Comparison of ENCODE assay signal across 20 cellular contexts in the genomic region with DNA sequence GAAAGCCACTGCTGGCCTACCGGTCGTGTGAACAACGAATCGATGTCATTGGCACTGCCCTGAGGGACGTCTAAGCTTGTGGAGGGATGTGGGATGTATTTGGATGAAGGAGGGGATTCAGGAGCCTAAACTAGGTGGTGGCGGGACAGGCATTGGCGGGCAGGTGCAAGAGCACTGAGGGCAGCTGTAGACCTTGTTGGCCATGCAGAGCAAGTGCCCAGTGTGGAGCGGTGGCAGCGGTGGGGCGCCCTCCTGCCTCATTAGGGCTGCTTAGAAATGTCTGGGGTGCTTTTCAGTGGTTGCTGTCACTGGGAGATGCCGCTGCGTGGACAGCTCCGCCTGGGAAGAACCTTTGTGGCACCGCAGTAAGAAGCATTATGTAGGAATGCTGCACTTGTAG.
DNase-seq lines count a peak whose midpoint lies in the region; ATAC-seq and TF ChIP-seq lines count a peak whose summit lies in the region.
"Had no signal": no experiment of that assay in that cellular context is flagged by ENCODE, and none has a peak within 500 bp of the region (broad histone marks: within the 10 kb centered on the region; RNA-seq: fewer than 3 reads in every experiment).

No MANE protein-coding gene starts in this region.

- CTCF ChIA-PET in WTC11 (lab: Charles Lee) = no interaction called here

- ATAC-seq in CD4-positive, CD25-positive, alpha-beta regulatory T cell (ENCODE audit: low read depth in 2 of 2) = no peak
- ATAC-seq in WTC11 = no peak
- ATAC-seq in sciatic nerve = no peak
- ATAC-seq in HG03432 (IDR thresholded peaks at IDR 0.05; ENCODE audit: unreplicated experiment) = no peak
- ATAC-seq: GM23338, HCT116, HepG2 had no signal

- no peak for DNase-seq in CD4-positive, CD25-positive, alpha-beta regulatory T cell
- DNase-seq in WTC11 (ENCODE audit: low spot score) = no peak
- no peak for DNase-seq in neural crest cell (ENCODE audit: low read depth, low spot score)
- DNase-seq in sciatic nerve (ENCODE audit: low spot score) = peak; percentile 47
- DNase-seq in superior temporal gyrus (ENCODE audit: extremely low spot score) = no peak
- DNase-seq in endothelial cell (ENCODE audit: low spot score) = no peak
- DNase-seq: CD8-positive, alpha-beta memory T cell; COR-L47; DMS 273 treated with DMSO at 0.1 percent for 48 hours; DMS53; DND-41; EL; HFFc6 had no signal

- H3K27ac ChIP-seq in CD4-positive, CD25-positive, alpha-beta regulatory T cell (ENCODE audit: insufficient read depth, low read length, poor library complexity, severe bottlenecking) = no peak overlapping the region
- H3K27ac ChIP-seq: BLaER1 treated with 17β-estradiol and CSF1 and Interleukin-3, amounts not matched to agents 10 nM and 100 nM had no signal

- intact Hi-C loops in sciatic nerve (cut with DNase I) = no loop called here

- peaks cover 3 to 12% (median 6%) of the 10 kb centered on the region in 4 donors for H3K4me1 Mint-ChIP-seq in CD4-positive, CD25-positive, alpha-beta regulatory T cell
- H3K4me1 Mint-ChIP-seq in WTC11 = peaks cover 6% of the 10 kb centered on the region
- no peaks in the 10 kb centered on the region for H3K4me1 Mint-ChIP-seq in neural crest cell
- peaks cover 4% of the 10 kb centered on the region for H3K4me1 Mint-ChIP-seq in endothelial cell (ENCODE audit: unreplicated experiment)

- POLR2A ChIA-PET in WTC11 (lab: Charles Lee) = no interaction called here

- H3K36me3 Mint-ChIP-seq in CD4-positive, CD25-positive, alpha-beta regulatory T cell = peaks cover 39% of the 10 kb centered on the region
- H3K36me3 Mint-ChIP-seq in WTC11 (no peaks in the 10 kb centered on the region), neural crest cell (ENCODE audit: low read depth) (peaks cover 14% of the 10 kb centered on the region), endothelial cell (ENCODE audit: low read depth, unreplicated experiment) (peaks cover 14% of the 10 kb centered on the region)

- H3K27me3 Mint-ChIP-seq in CD4-positive, CD25-positive, alpha-beta regulatory T cell = no peaks in the 10 kb centered on the region
- H3K27me3 Mint-ChIP-seq in WTC11 (ENCODE audit: low read depth) (no peaks in the 10 kb centered on the region), neural crest cell (ENCODE audit: low read depth) (no peaks in the 10 kb centered on the region), endothelial cell (ENCODE audit: unreplicated experiment) (peaks cover 10% of the 10 kb centered on the region)
- H3K27me3 Mint-ChIP-seq: B cell; CD8-positive, alpha-beta memory T cell; IgD-negative memory B cell had no signal

- TF ChIP-seq CTCF in WTC11 (IDR thresholded peaks at IDR 0.05) (no peak), neural crest cell (conservative IDR thresholded peaks at IDR 0.05) (no peak), endothelial cell (IDR thresholded peaks at IDR 0.05; ENCODE audit: unreplicated experiment) (no peak)

- H3K36me3 ChIP-seq in CD4-positive, CD25-positive, alpha-beta regulatory T cell (ENCODE audit: control insufficient read depth, insufficient read depth, low read length) = peaks cover 17% of the 10 kb centered on the region

- no peak overlapping the region for H3K4me3 Mint-ChIP-seq in CD4-positive, CD25-positive, alpha-beta regulatory T cell
- H3K4me3 Mint-ChIP-seq in WTC11 (no peak overlapping the region), neural crest cell (no peak overlapping the region), endothelial cell (ENCODE audit: unreplicated experiment) (no peak overlapping the region)
- H3K4me3 Mint-ChIP-seq: B cell; CD8-positive, alpha-beta memory T cell; GM23338; HFFc6; IgD-negative memory B cell had no signal

- H3K9me3 Mint-ChIP-seq in CD4-positive, CD25-positive, alpha-beta regulatory T cell = no peaks in the 10 kb centered on the region
- no peaks in the 10 kb centered on the region for H3K9me3 Mint-ChIP-seq in WTC11
- peaks cover 3% of the 10 kb centered on the region for H3K9me3 Mint-ChIP-seq in neural crest cell
- no peaks in the 10 kb centered on the region for H3K9me3 Mint-ChIP-seq in endothelial cell (ENCODE audit: unreplicated experiment)
- H3K9me3 Mint-ChIP-seq: CD8-positive, alpha-beta memory T cell; GM23338; HFFc6; IgD-negative memory B cell had no signal

- H3K4me1 ChIP-seq in CD4-positive, CD25-positive, alpha-beta regulatory T cell (ENCODE audit: control insufficient read depth, insufficient read depth, low read length, poor library complexity, severe bottlenecking) = no peaks in the 10 kb centered on the region

- H3K27me3 ChIP-seq in CD4-positive, CD25-positive, alpha-beta regulatory T cell (ENCODE audit: control insufficient read depth, insufficient read depth, low read length) = no peaks in the 10 kb centered on the region
- H3K27me3 ChIP-seq: BLaER1 treated with 17β-estradiol and CSF1 and Interleukin-3, amounts not matched to agents 10 nM and 100 nM had no signal

- no peaks in the 10 kb centered on the region for H3K9me3 ChIP-seq in CD4-positive, CD25-positive, alpha-beta regulatory T cell (ENCODE audit: control insufficient read depth in 2 of 2, low read length in 2 of 2)

- no peak overlapping the region for H3K4me3 ChIP-seq in CD4-positive, CD25-positive, alpha-beta regulatory T cell (ENCODE audit: low read depth, low read length)
- H3K4me3 ChIP-seq: BLaER1 treated with 17β-estradiol and CSF1 and Interleukin-3, amounts not matched to agents 10 nM and 100 nM; GM23338 had no signal

- H3K27ac Mint-ChIP-seq in CD4-positive, CD25-positive, alpha-beta regulatory T cell = peak overlapping the region in 2 of 3 donors; percentile 43 to 67
- peak overlapping the region; percentile 11; the same call in 1 of the 2 replicates for H3K27ac Mint-ChIP-seq in WTC11
- H3K27ac Mint-ChIP-seq in neural crest cell (ENCODE audit: unreplicated experiment) = peak overlapping the region; percentile 70
- no peak overlapping the region for H3K27ac Mint-ChIP-seq in endothelial cell (ENCODE audit: unreplicated experiment)
- H3K27ac Mint-ChIP-seq: B cell, GM23338, HFFc6 had no signal

TF ChIP-seq in WTC11, 78 proteins besides CTCF, POLR2A, EP300 and RAD21 (continues in another document):
- TF ChIP-seq ZNF232 (CRISPR knock-in tag; IDR thresholded peaks at IDR 0.05) (no peak), NR2C2 (CRISPR knock-in tag; IDR thresholded peaks at IDR 0.05) (no peak)
- TF ChIP-seq, protein P1, sequence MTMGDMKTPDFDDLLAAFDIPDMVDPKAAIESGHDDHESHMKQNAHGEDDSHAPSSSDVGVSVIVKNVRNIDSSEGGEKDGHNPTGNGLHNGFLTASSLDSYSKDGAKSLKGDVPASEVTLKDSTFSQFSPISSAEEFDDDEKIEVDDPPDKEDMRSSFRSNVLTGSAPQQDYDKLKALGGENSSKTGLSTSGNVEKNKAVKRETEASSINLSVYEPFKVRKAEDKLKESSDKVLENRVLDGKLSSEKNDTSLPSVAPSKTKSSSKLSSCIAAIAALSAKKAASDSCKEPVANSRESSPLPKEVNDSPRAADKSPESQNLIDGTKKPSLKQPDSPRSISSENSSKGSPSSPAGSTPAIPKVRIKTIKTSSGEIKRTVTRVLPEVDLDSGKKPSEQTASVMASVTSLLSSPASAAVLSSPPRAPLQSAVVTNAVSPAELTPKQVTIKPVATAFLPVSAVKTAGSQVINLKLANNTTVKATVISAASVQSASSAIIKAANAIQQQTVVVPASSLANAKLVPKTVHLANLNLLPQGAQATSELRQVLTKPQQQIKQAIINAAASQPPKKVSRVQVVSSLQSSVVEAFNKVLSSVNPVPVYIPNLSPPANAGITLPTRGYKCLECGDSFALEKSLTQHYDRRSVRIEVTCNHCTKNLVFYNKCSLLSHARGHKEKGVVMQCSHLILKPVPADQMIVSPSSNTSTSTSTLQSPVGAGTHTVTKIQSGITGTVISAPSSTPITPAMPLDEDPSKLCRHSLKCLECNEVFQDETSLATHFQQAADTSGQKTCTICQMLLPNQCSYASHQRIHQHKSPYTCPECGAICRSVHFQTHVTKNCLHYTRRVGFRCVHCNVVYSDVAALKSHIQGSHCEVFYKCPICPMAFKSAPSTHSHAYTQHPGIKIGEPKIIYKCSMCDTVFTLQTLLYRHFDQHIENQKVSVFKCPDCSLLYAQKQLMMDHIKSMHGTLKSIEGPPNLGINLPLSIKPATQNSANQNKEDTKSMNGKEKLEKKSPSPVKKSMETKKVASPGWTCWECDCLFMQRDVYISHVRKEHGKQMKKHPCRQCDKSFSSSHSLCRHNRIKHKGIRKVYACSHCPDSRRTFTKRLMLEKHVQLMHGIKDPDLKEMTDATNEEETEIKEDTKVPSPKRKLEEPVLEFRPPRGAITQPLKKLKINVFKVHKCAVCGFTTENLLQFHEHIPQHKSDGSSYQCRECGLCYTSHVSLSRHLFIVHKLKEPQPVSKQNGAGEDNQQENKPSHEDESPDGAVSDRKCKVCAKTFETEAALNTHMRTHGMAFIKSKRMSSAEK (CRISPR knock-in tag; IDR thresholded peaks at IDR 0.05; ENCODE audit: borderline replicate concordance) = no peak
- TF ChIP-seq, protein P2, sequence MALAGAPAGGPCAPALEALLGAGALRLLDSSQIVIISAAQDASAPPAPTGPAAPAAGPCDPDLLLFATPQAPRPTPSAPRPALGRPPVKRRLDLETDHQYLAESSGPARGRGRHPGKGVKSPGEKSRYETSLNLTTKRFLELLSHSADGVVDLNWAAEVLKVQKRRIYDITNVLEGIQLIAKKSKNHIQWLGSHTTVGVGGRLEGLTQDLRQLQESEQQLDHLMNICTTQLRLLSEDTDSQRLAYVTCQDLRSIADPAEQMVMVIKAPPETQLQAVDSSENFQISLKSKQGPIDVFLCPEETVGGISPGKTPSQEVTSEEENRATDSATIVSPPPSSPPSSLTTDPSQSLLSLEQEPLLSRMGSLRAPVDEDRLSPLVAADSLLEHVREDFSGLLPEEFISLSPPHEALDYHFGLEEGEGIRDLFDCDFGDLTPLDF (CRISPR knock-in tag; IDR thresholded peaks at IDR 0.05) = no peak
- TF ChIP-seq, protein P3, sequence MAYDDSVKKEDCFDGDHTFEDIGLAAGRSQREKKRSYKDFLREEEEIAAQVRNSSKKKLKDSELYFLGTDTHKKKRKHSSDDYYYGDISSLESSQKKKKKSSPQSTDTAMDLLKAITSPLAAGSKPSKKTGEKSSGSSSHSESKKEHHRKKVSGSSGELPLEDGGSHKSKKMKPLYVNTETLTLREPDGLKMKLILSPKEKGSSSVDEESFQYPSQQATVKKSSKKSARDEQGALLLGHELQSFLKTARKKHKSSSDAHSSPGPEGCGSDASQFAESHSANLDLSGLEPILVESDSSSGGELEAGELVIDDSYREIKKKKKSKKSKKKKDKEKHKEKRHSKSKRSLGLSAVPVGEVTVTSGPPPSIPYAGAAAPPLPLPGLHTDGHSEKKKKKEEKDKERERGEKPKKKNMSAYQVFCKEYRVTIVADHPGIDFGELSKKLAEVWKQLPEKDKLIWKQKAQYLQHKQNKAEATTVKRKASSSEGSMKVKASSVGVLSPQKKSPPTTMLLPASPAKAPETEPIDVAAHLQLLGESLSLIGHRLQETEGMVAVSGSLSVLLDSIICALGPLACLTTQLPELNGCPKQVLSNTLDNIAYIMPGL (CRISPR knock-in tag; IDR thresholded peaks at IDR 0.05) = no peak
